ENCODE assay signal across 2 cellular contexts in the genomic region with DNA sequence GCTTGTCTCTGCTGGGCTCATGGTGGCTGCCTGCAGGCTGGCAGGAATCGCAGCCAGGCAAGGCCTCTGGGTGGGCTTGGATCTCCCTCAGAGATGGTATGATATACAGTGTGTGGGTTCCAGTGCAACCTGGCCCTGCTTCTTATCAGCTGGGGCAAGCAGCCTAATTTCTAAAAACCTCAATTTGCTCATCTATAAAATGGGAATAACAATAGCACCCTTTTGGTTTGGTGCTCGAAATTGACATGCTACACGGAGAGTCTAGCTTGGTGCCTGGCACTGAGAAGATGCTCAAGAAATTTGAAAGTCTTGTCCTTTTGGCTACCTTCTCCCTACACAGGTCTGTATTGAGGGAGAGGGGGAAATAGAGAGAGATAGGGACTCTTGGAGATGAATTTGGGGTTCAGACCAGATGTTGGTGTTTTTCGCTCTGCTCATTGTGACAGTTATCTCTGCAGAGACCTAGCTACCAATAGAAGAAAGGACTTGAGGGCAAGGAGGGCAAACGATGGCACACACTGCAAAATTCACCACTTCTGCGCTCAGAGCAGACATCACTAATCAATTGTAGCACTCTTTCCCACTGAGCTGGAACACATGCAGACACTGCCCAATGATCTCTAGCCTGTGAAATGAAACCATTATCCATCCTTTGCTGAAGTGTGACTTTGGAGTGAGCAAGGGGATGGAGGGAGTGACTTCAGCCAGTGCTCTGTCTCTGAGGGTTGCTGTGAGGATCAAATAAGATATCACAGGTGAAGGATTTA.
A peak's percentile ranks its signal among the peaks of the same experiment; 100 is the strongest.
TF ChIP-seq lines count a peak whose summit lies in the region.

No MANE protein-coding gene starts in this region.

TF ChIP-seq in HepG2, 621 proteins besides CTCF, POLR2A, EP300 and RAD21:
- TF ChIP-seq PHB2 (IDR thresholded peaks at IDR 0.05; ENCODE audit: partially characterized antibody) = no peak
- peak; percentile 73 for TF ChIP-seq ZNF629 (CRISPR knock-in tag; conservative IDR thresholded peaks at IDR 0.05)

TF ChIP-seq in K562, 482 proteins besides CTCF, POLR2A, EP300 and RAD21:
- TF ChIP-seq RB1 (IDR thresholded peaks at IDR 0.05; ENCODE audit: low read depth) (no peak), ZNF263 (CRISPR knock-in tag; IDR thresholded peaks at IDR 0.05; ENCODE audit: borderline replicate concordance) (no peak), RBM25 (IDR thresholded peaks at IDR 0.05; ENCODE audit: low read depth, low read length, severe bottlenecking) (peak; percentile 69), ZBTB17 (CRISPR knock-in tag; IDR thresholded peaks at IDR 0.05) (peak; percentile 92)
- TF ChIP-seq, protein P1, sequence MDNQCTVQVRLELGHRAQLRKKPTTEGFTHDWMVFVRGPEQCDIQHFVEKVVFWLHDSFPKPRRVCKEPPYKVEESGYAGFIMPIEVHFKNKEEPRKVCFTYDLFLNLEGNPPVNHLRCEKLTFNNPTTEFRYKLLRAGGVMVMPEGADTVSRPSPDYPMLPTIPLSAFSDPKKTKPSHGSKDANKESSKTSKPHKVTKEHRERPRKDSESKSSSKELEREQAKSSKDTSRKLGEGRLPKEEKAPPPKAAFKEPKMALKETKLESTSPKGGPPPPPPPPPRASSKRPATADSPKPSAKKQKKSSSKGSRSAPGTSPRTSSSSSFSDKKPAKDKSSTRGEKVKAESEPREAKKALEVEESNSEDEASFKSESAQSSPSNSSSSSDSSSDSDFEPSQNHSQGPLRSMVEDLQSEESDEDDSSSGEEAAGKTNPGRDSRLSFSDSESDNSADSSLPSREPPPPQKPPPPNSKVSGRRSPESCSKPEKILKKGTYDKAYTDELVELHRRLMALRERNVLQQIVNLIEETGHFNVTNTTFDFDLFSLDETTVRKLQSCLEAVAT (IDR thresholded peaks at IDR 0.05) = peak in 1 of 2 experiments; percentile 72; a peak in 2 of 4 replicates
TF ChIP-seq in K562: peak in this region for 3.
